In genomic region chr9:22169243-22169642, GRCh38 we compare ENCODE assay signal across 17 cellular contexts.
DNase-seq lines count a peak whose midpoint lies in the region; ATAC-seq and TF ChIP-seq lines count a peak whose summit lies in the region.
"Had no signal": no experiment of that assay in that cellular context is flagged by ENCODE, and none has a peak within 500 bp of the region (broad histone marks: within the 10 kb centered on the region; RNA-seq: fewer than 3 reads in every experiment).

No MANE protein-coding gene starts in this region.

- CTCF ChIA-PET in RWPE1 (lab: Yijun Ruan, JAX), result interaction anchor here (0.5 kb wide), 1 partner anchor 70 kb away, joined by 3 read pairs; no protein-coding TSS in a partner anchor

- no peaks in the 10 kb centered on the region for H4K20me1 ChIP-seq in fibroblast of lung (ENCODE audit: control insufficient read depth, extremely low read depth, insufficient read depth, low read length)

- peaks cover 3% of the 10 kb centered on the region for H3K4me1 ChIP-seq in fibroblast of lung (ENCODE audit: control insufficient read depth, extremely low read depth, insufficient read depth, low read length)
- H3K4me1 ChIP-seq in skeletal muscle satellite cell (ENCODE audit: control insufficient read depth, insufficient read depth, low read length), result peaks cover 47% of the 10 kb centered on the region

- H3K79me2 ChIP-seq in fibroblast of lung (ENCODE audit: control insufficient read depth, insufficient read depth, low read length), result no peaks in the 10 kb centered on the region

- TF ChIP-seq CTCF in HFFc6 (IDR thresholded peaks at IDR 0.05) (no peak), RWPE1 (conservative IDR thresholded peaks at IDR 0.05; ENCODE audit: low read depth) (no peak), fibroblast of lung (conservative IDR thresholded peaks at IDR 0.05 in 1 of 2, IDR thresholded peaks at IDR 0.05 in 1 of 2; ENCODE audit: low read depth in 1 of 2, low read length in 2 of 2) (no peak)

- H3K9me3 Mint-ChIP-seq in HFFc6, result no peaks in the 10 kb centered on the region
- H3K9me3 Mint-ChIP-seq: activated naive CD4-positive, alpha-beta T cell treated with anti-CD3 and anti-CD28 coated beads, Interleukin-2, amount 50 U/mL, for 72 hours; CD8-positive, alpha-beta T cell had no signal

- POLR2A ChIA-PET in RWPE1 (lab: Yijun Ruan, JAX; ENCODE audit: low non-redundant PET), result no interaction called here

- H3K27ac ChIP-seq in RWPE1 (no peak overlapping the region), fibroblast of lung (ENCODE audit: insufficient read depth, low read length) (no peak overlapping the region)
- H3K27ac ChIP-seq: coronary artery had no signal

- H2AFZ ChIP-seq in fibroblast of lung (ENCODE audit: low read length), result no peak overlapping the region

- no peak overlapping the region for H3K4me3 Mint-ChIP-seq in HFFc6
- H3K4me3 Mint-ChIP-seq: CD8-positive, alpha-beta T cell had no signal

- H3K9ac ChIP-seq in fibroblast of lung (ENCODE audit: insufficient read depth, low read length), result no peak overlapping the region
- H3K9ac ChIP-seq in skeletal muscle satellite cell (ENCODE audit: low read depth, low read length), result peak overlapping the region; percentile 6

- no peak overlapping the region for H3K4me3 ChIP-seq in fibroblast of lung (replicated peaks in 1 of 4; ENCODE audit: control extremely low read depth in 1 of 4, insufficient read depth in 1 of 4, low read depth in 3 of 4, low read length in 4 of 4)
- H3K4me3 ChIP-seq in skeletal muscle satellite cell (ENCODE audit: low read length), result no peak overlapping the region
- H3K4me3 ChIP-seq: coronary artery had no signal

- peaks cover 51% of the 10 kb centered on the region for H3K4me1 Mint-ChIP-seq in HFFc6 (ENCODE audit: low read depth)

- no peaks in the 10 kb centered on the region for H3K36me3 Mint-ChIP-seq in HFFc6 (ENCODE audit: low read depth)
- H3K36me3 Mint-ChIP-seq: activated naive CD4-positive, alpha-beta T cell treated with anti-CD3 and anti-CD28 coated beads, Interleukin-2, amount 50 U/mL, for 72 hours; CD8-positive, alpha-beta T cell; naive B cell had no signal

- ATAC-seq in GM21526 (IDR thresholded peaks at IDR 0.05; ENCODE audit: low FRiP score, unreplicated experiment), result no peak
- no peak for ATAC-seq in esophagus mucosa
- ATAC-seq: activated naive CD4-positive, alpha-beta T cell treated with anti-CD3 and anti-CD28 coated beads, Interleukin-2, amount 50 U/mL, for 72 hours; CD8-positive, alpha-beta T cell; right cardiac atrium had no signal

- peak; percentile 22 for DNase-seq in HFFc6
- DNase-seq in RWPE1 (ENCODE audit: low spot score), result peak; percentile 60
- peak; percentile 45 to 90 for DNase-seq in fibroblast of lung (ENCODE audit: low read depth in 2 of 2)
- no peak for DNase-seq in RKO (ENCODE audit: low spot score)
- DNase-seq in NCI-H2029 (lab: John Stamatoyannopoulos, UW), result no peak
- DNase-seq: CD8-positive, alpha-beta T cell; kidney glomerular epithelial cell; NCI-H1105 treated with DMSO at 0.1 percent for 48 hours; right cardiac atrium; RPMI8226; substantia nigra had no signal

- no peaks in the 10 kb centered on the region for H3K27me3 Mint-ChIP-seq in HFFc6 (ENCODE audit: insufficient read depth)
- H3K27me3 Mint-ChIP-seq: naive B cell had no signal

- H3K27me3 ChIP-seq in fibroblast of lung (ENCODE audit: control insufficient read depth, insufficient read depth, low read length) (no peaks in the 10 kb centered on the region), skeletal muscle satellite cell (ENCODE audit: control insufficient read depth, insufficient read depth, low read length) (no peaks in the 10 kb centered on the region)

- H3K4me2 ChIP-seq in fibroblast of lung (ENCODE audit: extremely low read depth, insufficient read depth, low read length), result no peak overlapping the region
- peak overlapping the region; percentile 9 for H3K4me2 ChIP-seq in skeletal muscle satellite cell (ENCODE audit: low read length)

- H3K27ac Mint-ChIP-seq in HFFc6, result peak overlapping the region; percentile 21; the same call in 1 of the 2 replicates
- H3K27ac Mint-ChIP-seq: activated naive CD4-positive, alpha-beta T cell treated with anti-CD3 and anti-CD28 coated beads, Interleukin-2, amount 50 U/mL, for 72 hours; CD8-positive, alpha-beta T cell had no signal

- H3K36me3 ChIP-seq in fibroblast of lung (ENCODE audit: control insufficient read depth, insufficient read depth, low read length) (no peaks in the 10 kb centered on the region), skeletal muscle satellite cell (ENCODE audit: insufficient read depth, low read length) (no peaks in the 10 kb centered on the region)

- H3K9me3 ChIP-seq in fibroblast of lung (ENCODE audit: control insufficient read depth, insufficient read depth, low read depth, low read length) (no peaks in the 10 kb centered on the region), skeletal muscle satellite cell (replicated peaks; ENCODE audit: low read length) (no peaks in the 10 kb centered on the region)

Comparison
In these comparisons a context has a peak if more than half of its experiments do, and no peak if none do; other contexts are left out.
1. DNase-seq: peak in HFFc6 (single experiment), RWPE1 (single experiment) and fibroblast of lung (2 of 2); none in RKO (single experiment) and NCI-H2029 (single experiment).